ENCODE assay signal across 8 cellular contexts in genomic region chr17:74199306-74200092, GRCh38. TPM values are rescaled to one million over a fixed set of nuclear protein-coding genes. Genes with fewer than 3 reads are reported as not detected.
DNase-seq lines count a peak whose midpoint lies in the region; ATAC-seq lines count a peak whose summit lies in the region.

No MANE protein-coding gene starts in this region.

- H3K4me1 ChIP-seq in effector memory CD4-positive, alpha-beta T cell (ENCODE audit: control insufficient read depth, insufficient read depth, low read length, poor library complexity, severe bottlenecking): peaks cover 10% of the 10 kb centered on the region

- peaks cover 66% of the 10 kb centered on the region for H3K27me3 Mint-ChIP-seq in stimulated activated naive CD8-positive, alpha-beta T cell treated with anti-CD3 and anti-CD28 coated beads, Interleukin-15, amount 100 ng/mL, for 72 hours

- H3K4me1 Mint-ChIP-seq in stimulated activated naive CD8-positive, alpha-beta T cell treated with anti-CD3 and anti-CD28 coated beads, Interleukin-15, amount 100 ng/mL, for 72 hours: peaks cover 36% of the 10 kb centered on the region

- H3K9me3 ChIP-seq in effector memory CD4-positive, alpha-beta T cell (ENCODE audit: control insufficient read depth, low read length): no peaks in the 10 kb centered on the region

- H3K27ac ChIP-seq in effector memory CD4-positive, alpha-beta T cell (ENCODE audit: insufficient read depth, low read length, poor library complexity, severe bottlenecking): no peak overlapping the region

- H3K4me3 Mint-ChIP-seq in stimulated activated naive CD8-positive, alpha-beta T cell treated with anti-CD3 and anti-CD28 coated beads, Interleukin-15, amount 100 ng/mL, for 72 hours: peak overlapping the region in 1 of 2 donors; percentile 20

- H3K9me3 Mint-ChIP-seq in stimulated activated naive CD8-positive, alpha-beta T cell treated with anti-CD3 and anti-CD28 coated beads, Interleukin-15, amount 100 ng/mL, for 72 hours: no peaks in the 10 kb centered on the region

- H3K27ac Mint-ChIP-seq in stimulated activated naive CD8-positive, alpha-beta T cell treated with anti-CD3 and anti-CD28 coated beads, Interleukin-15, amount 100 ng/mL, for 72 hours: peak overlapping the region in 1 of 2 donors; percentile 2

- peak; percentile 87 for DNase-seq in AG08396 (ENCODE audit: low spot score)
- DNase-seq in NCI-H748 (lab: John Stamatoyannopoulos, UW; ENCODE audit: unreplicated experiment): peak; percentile 57
- peak; percentile 88 for DNase-seq in activated CD8-positive, alpha-beta memory T cell treated with anti-CD3 and anti-CD28 coated beads for 24 hours
- DNase-seq in effector memory CD4-positive, alpha-beta T cell: peak; percentile 21 to 42 (median 41)
- DNase-seq in mesenteric fat pad (ENCODE audit: low spot score): peak; percentile 93
- DNase-seq in stimulated activated naive CD8-positive, alpha-beta T cell treated with anti-CD3 and anti-CD28 coated beads, Interleukin-15, amount 100 ng/mL, for 72 hours: peak; percentile 70 to 72

- ATAC-seq in GM21529 (IDR thresholded peaks at IDR 0.05; ENCODE audit: unreplicated experiment) (peak; percentile 41), HG03097 (IDR thresholded peaks at IDR 0.05; ENCODE audit: low FRiP score, unreplicated experiment) (no peak)
- ATAC-seq in stimulated activated naive CD8-positive, alpha-beta T cell treated with anti-CD3 and anti-CD28 coated beads, Interleukin-15, amount 100 ng/mL, for 72 hours: peak; percentile 59

- no peaks in the 10 kb centered on the region for H3K36me3 ChIP-seq in effector memory CD4-positive, alpha-beta T cell (ENCODE audit: control insufficient read depth, insufficient read depth, low read length)

- H3K4me3 ChIP-seq in effector memory CD4-positive, alpha-beta T cell (ENCODE audit: insufficient read depth, low read depth, low read length, poor library complexity, severe bottlenecking): no peak overlapping the region

- H3K27me3 ChIP-seq in effector memory CD4-positive, alpha-beta T cell (replicated peaks; ENCODE audit: control insufficient read depth, insufficient read depth, low read length, poor library complexity, severe bottlenecking): no peaks in the 10 kb centered on the region

RNA-seq across cellular contexts. Expression of gene RPL38, which starts 4.0 kb away (rescaled TPM):
- total RNA-seq in mesenteric fat pad: 642 TPM

RNA-seq across cellular contexts. Expression of gene TTYH2, which starts 13.9 kb away (rescaled TPM):
- 5.6 TPM for total RNA-seq in mesenteric fat pad

Comparison
In these comparisons a context has a peak if more than half of its experiments do, and no peak if none do; other contexts are left out.
1. DNase-seq: peak in every context shown above with its lines; median percentile 93 in mesenteric fat pad; 88 in activated CD8-positive, alpha-beta memory T cell treated with anti-CD3 and anti-CD28 coated beads for 24 hours; 87 in AG08396; 71 in stimulated activated naive CD8-positive, alpha-beta T cell treated with anti-CD3 and anti-CD28 coated beads, Interleukin-15, amount 100 ng/mL, for 72 hours; 57 in NCI-H748; 41 in effector memory CD4-positive, alpha-beta T cell.